In the genomic region with DNA sequence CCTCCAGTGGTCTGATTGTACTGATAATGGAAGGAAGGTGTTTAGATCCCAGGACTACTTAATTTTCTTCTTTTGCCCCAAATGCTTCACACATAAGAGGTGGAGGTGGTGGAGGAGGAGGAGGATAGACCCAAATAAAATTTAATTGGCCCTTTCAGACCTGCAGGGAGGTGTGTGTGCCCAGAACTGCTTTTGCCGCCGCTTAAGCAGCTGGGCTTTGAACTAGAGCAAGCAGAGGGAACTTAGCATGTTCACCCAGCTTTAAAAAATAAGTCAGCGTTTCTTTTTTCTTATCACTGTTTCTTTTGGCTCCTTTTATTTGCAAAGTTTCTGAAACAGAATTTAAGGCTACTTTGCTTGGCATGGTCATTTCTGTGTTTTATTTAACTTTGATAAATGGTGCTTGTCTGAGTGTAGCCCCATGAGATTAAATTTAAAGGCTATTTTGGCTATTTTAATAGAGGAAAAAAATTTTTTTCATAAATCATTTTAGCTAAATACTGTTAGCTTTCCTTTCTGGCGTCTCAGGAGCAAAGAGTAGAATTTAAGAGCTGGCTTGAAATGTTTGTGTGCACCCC, we compare ENCODE assay signal across 27 cellular contexts. TPM values are rescaled to one million over a fixed set of nuclear protein-coding genes. Genes with fewer than 3 reads are reported as not detected.
A peak's percentile ranks its signal among the peaks of the same experiment; 100 is the strongest.
DNase-seq lines count a peak whose midpoint lies in the region; ATAC-seq, FAIRE-seq and TF ChIP-seq lines count a peak whose summit lies in the region.
"Had no signal": no experiment of that assay in that cellular context is flagged by ENCODE, and none has a peak within 500 bp of the region (broad histone marks: within the 10 kb centered on the region; RNA-seq: fewer than 3 reads in every experiment).

No MANE protein-coding gene starts in this region.

- H3K9me3 ChIP-seq in cardiac muscle cell (ENCODE audit: low read depth) (no peaks in the 10 kb centered on the region), right atrium auricular region (no peaks in the 10 kb centered on the region)
- H3K9me3 ChIP-seq: tibial nerve had no signal

- TF ChIP-seq CTCF in cardiac muscle cell (IDR thresholded peaks at IDR 0.05; ENCODE audit: low read depth, low read length) (no peak), right atrium auricular region (IDR thresholded peaks at IDR 0.05) (no peak), neural crest cell (conservative IDR thresholded peaks at IDR 0.05) (no peak)

- H3K27me3 ChIP-seq in cardiac muscle cell (no peaks in the 10 kb centered on the region), right atrium auricular region (no peaks in the 10 kb centered on the region)
- H3K27me3 ChIP-seq: neural progenitor cell, tibial nerve had no signal

- ATAC-seq in HG03108 (IDR thresholded peaks at IDR 0.05; ENCODE audit: unreplicated experiment): no peak
- ATAC-seq: left colon had no signal

- peak overlapping the region; percentile 35 for H3K27ac Mint-ChIP-seq in neural crest cell (ENCODE audit: unreplicated experiment)
- H3K27ac Mint-ChIP-seq: activated naive CD8-positive, alpha-beta T cell treated with anti-CD3 and anti-CD28 coated beads for 36 hours; activated T-helper 2 cell treated with anti-CD3 and anti-CD28 coated beads, Interferon-gamma antibody, Interleukin-2, Interleukin-4, amounts not matched to agents 10 μg/mL and 5 μg/mL and 100 μg/mL, durations not matched to agents 14 hours and 24 hours and 36 hours; dendritic cell treated with granulocyte-macrophage colony-stimulating factor and Interleukin-4, amounts not matched to agents 40 ng/mL and 50 ng/mL, for 4 days; neural progenitor cell; T-helper 1 cell treated with Interleukin-12 subunit alpha and Interleukin-12 subunit beta and Interleukin-4 antibody, amounts not matched to agents 30 μg/mL and 1 μg/mL, for 36 hours had no signal

- no peaks in the 10 kb centered on the region for H3K27me3 Mint-ChIP-seq in neural crest cell (ENCODE audit: low read depth)
- H3K27me3 Mint-ChIP-seq: dendritic cell treated with granulocyte-macrophage colony-stimulating factor and Interleukin-4, amounts not matched to agents 40 ng/mL and 50 ng/mL, for 4 days had no signal

- peaks cover 26% of the 10 kb centered on the region for H3K4me1 ChIP-seq in cardiac muscle cell (ENCODE audit: low read depth)
- H3K4me1 ChIP-seq in right atrium auricular region: peaks cover 0 to 47% of the 10 kb centered on the region in 2 donors
- H3K4me1 ChIP-seq: neural progenitor cell had no signal

- H3K36me3 Mint-ChIP-seq in neural crest cell (ENCODE audit: low read depth): peaks cover 14% of the 10 kb centered on the region
- H3K36me3 Mint-ChIP-seq: activated naive CD8-positive, alpha-beta T cell treated with anti-CD3 and anti-CD28 coated beads for 36 hours had no signal

- peaks cover 40% of the 10 kb centered on the region for H3K4me1 Mint-ChIP-seq in neural crest cell
- H3K4me1 Mint-ChIP-seq: activated naive CD8-positive, alpha-beta T cell treated with anti-CD3 and anti-CD28 coated beads for 36 hours had no signal

- H3K4me3 ChIP-seq in cardiac muscle cell (no peak overlapping the region), right atrium auricular region (no peak overlapping the region)
- H3K4me3 ChIP-seq: GM23248, neural progenitor cell, tibial nerve had no signal

- no peaks in the 10 kb centered on the region for H3K9me3 Mint-ChIP-seq in neural crest cell
- H3K9me3 Mint-ChIP-seq: activated naive CD8-positive, alpha-beta T cell treated with anti-CD3 and anti-CD28 coated beads for 36 hours; activated T-helper 2 cell treated with anti-CD3 and anti-CD28 coated beads, Interferon-gamma antibody, Interleukin-2, Interleukin-4, amounts not matched to agents 10 μg/mL and 5 μg/mL and 100 μg/mL, durations not matched to agents 14 hours and 24 hours and 36 hours; dendritic cell treated with granulocyte-macrophage colony-stimulating factor and Interleukin-4, amounts not matched to agents 40 ng/mL and 50 ng/mL, for 4 days; neural progenitor cell; T-helper 1 cell treated with Interleukin-12 subunit alpha and Interleukin-12 subunit beta and Interleukin-4 antibody, amounts not matched to agents 30 μg/mL and 1 μg/mL, for 36 hours had no signal

- peak overlapping the region; percentile 56 for H3K27ac ChIP-seq in cardiac muscle cell
- H3K27ac ChIP-seq in right atrium auricular region: no peak overlapping the region
- H3K27ac ChIP-seq: GM23248, neural progenitor cell had no signal

- peak; percentile 89 for FAIRE-seq in endometrium (lab: Jason Lieb, UNC)
- FAIRE-seq: endothelial cell of umbilical vein had no signal

- DNase-seq in cardiac muscle cell (ENCODE audit: low read depth in 1 of 2, low spot score in 1 of 2): no peak
- DNase-seq in right atrium auricular region (ENCODE audit: low spot score): no peak
- no peak for DNase-seq in neural crest cell (ENCODE audit: low read depth, low spot score)
- no peak for DNase-seq in RKO (ENCODE audit: low spot score)
- no peak for DNase-seq in NCI-H226
- no peak for DNase-seq in stimulated activated CD4-positive, alpha-beta T cell treated with anti-CD3 and anti-CD28 coated beads, Interleukin-4, amount 100 ng/mL, for 1 hour
- DNase-seq: activated CD8-positive, alpha-beta memory T cell treated with anti-CD3 and anti-CD28 coated beads, Interleukin-2, amount 50 U/mL, for 48 hours; activated naive CD8-positive, alpha-beta T cell treated with anti-CD3 and anti-CD28 coated beads for 36 hours; glutamatergic neuron; GM23248; Kasumi-1; left colon; NCI-H187 treated with DMSO at 0.1 percent for 48 hours; NCI-H2227 treated with DMSO at 0.1 percent for 48 hours; NCI-H82; SHP77 treated with DMSO at 0.1 percent for 48 hours; stimulated activated CD4-positive, alpha-beta T cell treated with anti-CD3 and anti-CD28 coated beads, Interleukin-2, amount 100 ng/mL, for 48 hours; stimulated activated naive CD4-positive, alpha-beta T cell treated with Interleukin-2 at 50 U/mL for 16 hours had no signal

- H3K4me3 Mint-ChIP-seq in neural crest cell: no peak overlapping the region
- H3K4me3 Mint-ChIP-seq: activated naive CD8-positive, alpha-beta T cell treated with anti-CD3 and anti-CD28 coated beads for 36 hours; dendritic cell treated with granulocyte-macrophage colony-stimulating factor and Interleukin-4, amounts not matched to agents 40 ng/mL and 50 ng/mL, for 4 days; neural progenitor cell; T-helper 1 cell treated with Interleukin-12 subunit alpha and Interleukin-12 subunit beta and Interleukin-4 antibody, amounts not matched to agents 30 μg/mL and 1 μg/mL, for 36 hours had no signal

- H3K36me3 ChIP-seq in cardiac muscle cell: no peaks in the 10 kb centered on the region
- no peaks in the 10 kb centered on the region for H3K36me3 ChIP-seq in right atrium auricular region
- H3K36me3 ChIP-seq: neural progenitor cell had no signal

RNA-seq across cellular contexts. Expression of a gene that starts 43.2 kb away (rescaled TPM):
- total RNA-seq in cardiac muscle cell (not detected in 2 replicates), right atrium auricular region (not detected), neural crest cell (not detected in 2 replicates)
- 0.10 TPM in 1 of 2 replicates, not detected in the other for polyA plus RNA-seq in cardiac muscle cell
- total RNA-seq: activated naive CD8-positive, alpha-beta T cell treated with anti-CD3 and anti-CD28 coated beads for 36 hours; activated T-helper 2 cell treated with anti-CD3 and anti-CD28 coated beads, Interferon-gamma antibody, Interleukin-2, Interleukin-4, amounts not matched to agents 10 μg/mL and 5 μg/mL and 100 μg/mL, durations not matched to agents 14 hours and 24 hours and 36 hours; endothelial cell of umbilical vein; GM23248; left colon; pulmonary artery endothelial cell; tibial nerve had no signal
- polyA plus RNA-seq: endothelial cell of umbilical vein, GM23248 had no signal
